Comparison of ENCODE assay signal across 11 cellular contexts in the genomic region with DNA sequence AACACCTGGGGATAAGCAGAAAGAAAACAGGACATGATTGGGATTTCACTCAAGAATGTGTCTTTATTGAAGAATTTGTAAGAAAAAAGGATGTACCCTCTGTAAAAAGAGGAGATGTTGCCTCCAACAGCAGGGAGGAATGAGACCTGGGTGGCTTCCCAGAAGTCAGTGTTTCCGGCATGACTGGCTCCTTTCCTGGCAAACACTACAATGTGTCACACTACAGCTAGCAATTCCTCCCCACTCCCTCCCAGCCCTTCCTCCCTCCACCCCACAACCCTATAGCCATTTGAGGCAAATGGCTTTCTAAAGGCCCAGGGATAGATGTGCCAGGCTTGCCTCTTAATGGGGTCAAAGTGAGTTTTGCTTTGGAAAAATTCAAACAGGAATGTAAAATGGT. TPM values are rescaled to one million over a fixed set of nuclear protein-coding genes. Genes with fewer than 3 reads are reported as not detected.
A peak's percentile ranks its signal among the peaks of the same experiment; 100 is the strongest.
DNase-seq lines count a peak whose midpoint lies in the region; ATAC-seq and TF ChIP-seq lines count a peak whose summit lies in the region.
"Had no signal": no experiment of that assay in that cellular context is flagged by ENCODE, and none has a peak within 500 bp of the region (broad histone marks: within the 10 kb centered on the region; RNA-seq: fewer than 3 reads in every experiment).

No MANE protein-coding gene starts in this region.

- intact Hi-C loops in gastrocnemius medialis (cut with DNase I; ENCODE audit: low total_unique reads) = no loop called here
- intact Hi-C loops in CD4-positive, alpha-beta T cell (cut with DNase I, micrococcal nuclease) = no loop called here

- H3K36me3 Mint-ChIP-seq in T-helper 17 cell (ENCODE audit: low read depth) = peaks cover 4% of the 10 kb centered on the region
- H3K36me3 Mint-ChIP-seq in CD4-positive, alpha-beta T cell (ENCODE audit: low read depth) = peaks cover 49% of the 10 kb centered on the region

- TF ChIP-seq CTCF in gastrocnemius medialis (IDR thresholded peaks at IDR 0.05 in 4 of 5, conservative IDR thresholded peaks at IDR 0.05 in 1 of 5) = no peak
- no peak for TF ChIP-seq CTCF in CD4-positive, alpha-beta T cell (IDR thresholded peaks at IDR 0.05)

- DNase-seq in EL (peak; percentile 88), T-helper 17 cell (no peak), fibroblast of peridontal ligament (ENCODE audit: extremely low read depth) (peak; percentile 90), gastrocnemius medialis (peak in 1 of 2 donors; percentile 62), NCI-H345 treated with DMSO at 0.1 percent for 48 hours (lab: John Stamatoyannopoulos, UW; ENCODE audit: unreplicated experiment) (no peak)
- DNase-seq in CD4-positive, alpha-beta T cell = no peak
- no peak for DNase-seq in activated effector memory CD4-positive, alpha-beta T cell treated with Interleukin-2 at 50 U/mL for 16 hours
- DNase-seq: NCI-H1092 treated with DMSO at 0.1 percent for 48 hours had no signal

- H3K4me1 ChIP-seq in gastrocnemius medialis = peaks cover 23 to 47% of the 10 kb centered on the region in 2 donors

- no peaks in the 10 kb centered on the region for H3K27me3 ChIP-seq in gastrocnemius medialis
- no peaks in the 10 kb centered on the region for H3K27me3 ChIP-seq in CD4-positive, alpha-beta T cell (ENCODE audit: control insufficient read depth, insufficient read depth, low read length)

- CTCF ChIA-PET in CD4-positive, alpha-beta T cell (lab: Charles Lee) = interaction anchor here (0.6 kb wide), 1 partner anchor 19 kb away, joined by 3 read pairs; no protein-coding TSS in a partner anchor

- POLR2A ChIA-PET in CD4-positive, alpha-beta T cell (lab: Charles Lee) = no interaction called here

- peaks cover 0 to 36% of the 10 kb centered on the region in 2 donors for H3K36me3 ChIP-seq in gastrocnemius medialis

- no peak overlapping the region for H3K4me3 Mint-ChIP-seq in T-helper 17 cell
- H3K4me3 Mint-ChIP-seq in CD4-positive, alpha-beta T cell = no peak overlapping the region
- H3K4me3 Mint-ChIP-seq: stimulated activated naive CD8-positive, alpha-beta T cell treated with anti-CD3 and anti-CD28 coated beads, Interleukin-15, Interleukin-2, amounts not matched to agents 100 ng/mL and 50 ng/mL, for 24 hours had no signal

- H3K27ac ChIP-seq in gastrocnemius medialis = peak overlapping the region; percentile 43 to 74 (median 64)
- H3K27ac ChIP-seq in CD4-positive, alpha-beta T cell (ENCODE audit: low read depth, low read length) = no peak overlapping the region

- H3K9me3 Mint-ChIP-seq in CD4-positive, alpha-beta T cell = no peaks in the 10 kb centered on the region
- H3K9me3 Mint-ChIP-seq: stimulated activated naive CD8-positive, alpha-beta T cell treated with anti-CD3 and anti-CD28 coated beads, Interleukin-15, Interleukin-2, amounts not matched to agents 100 ng/mL and 50 ng/mL, for 24 hours had no signal

- in situ Hi-C loops in gastrocnemius medialis (cut with MboI; ENCODE audit: low sequenced_read_pairs in 4 of 4) = no loop called here

- peaks cover 4% of the 10 kb centered on the region for H3K4me1 Mint-ChIP-seq in T-helper 17 cell
- peaks cover 16% of the 10 kb centered on the region for H3K4me1 Mint-ChIP-seq in CD4-positive, alpha-beta T cell (ENCODE audit: low read depth)

- peak overlapping the region; percentile 43 for H3K27ac Mint-ChIP-seq in T-helper 17 cell
- no peak overlapping the region for H3K27ac Mint-ChIP-seq in CD4-positive, alpha-beta T cell
- H3K27ac Mint-ChIP-seq: stimulated activated naive CD8-positive, alpha-beta T cell treated with anti-CD3 and anti-CD28 coated beads, Interleukin-15, Interleukin-2, amounts not matched to agents 100 ng/mL and 50 ng/mL, for 24 hours had no signal

- no peak for ATAC-seq in T-helper 17 cell
- peak; percentile 83 to 89 for ATAC-seq in gastrocnemius medialis
- no peak for ATAC-seq in CD4-positive, alpha-beta T cell (ENCODE audit: poor library complexity)
- no peak for ATAC-seq in HG02798 (IDR thresholded peaks at IDR 0.05; ENCODE audit: poor library complexity, unreplicated experiment)

- H3K4me3 ChIP-seq in gastrocnemius medialis = no peak overlapping the region

- TF ChIP-seq POLR2A in gastrocnemius medialis (IDR thresholded peaks at IDR 0.05) = no peak

- no peaks in the 10 kb centered on the region for H3K27me3 Mint-ChIP-seq in T-helper 17 cell
- no peaks in the 10 kb centered on the region for H3K27me3 Mint-ChIP-seq in CD4-positive, alpha-beta T cell
- H3K27me3 Mint-ChIP-seq: progenitor cell of endocrine pancreas; stimulated activated naive CD8-positive, alpha-beta T cell treated with anti-CD3 and anti-CD28 coated beads, Interleukin-15, Interleukin-2, amounts not matched to agents 100 ng/mL and 50 ng/mL, for 24 hours had no signal

- H3K9me3 ChIP-seq in T-helper 17 cell (ENCODE audit: control insufficient read depth, low read length, poor library complexity, severe bottlenecking) (no peaks in the 10 kb centered on the region), gastrocnemius medialis (no peaks in the 10 kb centered on the region)
- H3K9me3 ChIP-seq in CD4-positive, alpha-beta T cell (ENCODE audit: control insufficient read depth, low read length) = no peaks in the 10 kb centered on the region

RNA-seq across cellular contexts. Expression of gene COL8A2, which starts 11.5 kb away (rescaled TPM):
- under 1 TPM in 1 of 2 donors, not detected in 1; 0.25 TPM for total RNA-seq in T-helper 17 cell
- total RNA-seq in gastrocnemius medialis = 1 to 10 TPM in 1 of 4 donors, under 1 TPM in 3; 0.61 to 1.6 (median 0.81) TPM
- total RNA-seq in CD4-positive, alpha-beta T cell = under 1 TPM; 0.05 to 0.06 TPM

RNA-seq across cellular contexts. Expression of gene TRAPPC3, which starts 12.8 kb away (rescaled TPM):
- total RNA-seq in T-helper 17 cell (10 to 100 TPM; 35.0 to 37.8 TPM), gastrocnemius medialis (10 to 100 TPM; 57.5 to 72.4 (median 63.5) TPM)
- 10 to 100 TPM; 18.4 to 21.3 TPM for total RNA-seq in CD4-positive, alpha-beta T cell

RNA-seq across cellular contexts. Expression of gene MAP7D1, which starts 19.4 kb away (rescaled TPM):
- total RNA-seq in T-helper 17 cell = 100 to 1,000 TPM; 173 to 175 TPM
- total RNA-seq in gastrocnemius medialis = 100 to 1,000 TPM; 376 to 967 (median 474) TPM
- total RNA-seq in CD4-positive, alpha-beta T cell = 100 to 1,000 TPM; 156 to 163 TPM

RNA-seq across cellular contexts. Expression of gene ADPRS, which starts 47.8 kb away (rescaled TPM):
- total RNA-seq in T-helper 17 cell (10 to 100 TPM; 17.0 to 21.2 TPM), gastrocnemius medialis (10 to 100 TPM; 46.7 to 67.3 (median 54.0) TPM)
- 10 to 100 TPM; 22.6 to 24.6 TPM for total RNA-seq in CD4-positive, alpha-beta T cell

RNA-seq across cellular contexts. Expression of gene TEKT2, which starts 52.6 kb away (rescaled TPM):
- under 1 TPM; 0.29 to 0.30 TPM for total RNA-seq in T-helper 17 cell
- not detected for total RNA-seq in gastrocnemius medialis
- under 1 TPM; 0.22 to 0.33 TPM for total RNA-seq in CD4-positive, alpha-beta T cell

Comparison
In these comparisons a context has a peak if more than half of its experiments do, and no peak if none do; other contexts are left out.
1. DNase-seq: peak in EL (single experiment) and fibroblast of peridontal ligament (single experiment); none in T-helper 17 cell (0 of 3), CD4-positive, alpha-beta T cell (0 of 10), NCI-H345 treated with DMSO at 0.1 percent for 48 hours (single experiment) and activated effector memory CD4-positive, alpha-beta T cell treated with Interleukin-2 at 50 U/mL for 16 hours (single experiment).
2. ATAC-seq: peak in gastrocnemius medialis (2 of 2); none in T-helper 17 cell (single experiment), CD4-positive, alpha-beta T cell (single experiment) and HG02798 (single experiment).